In the genomic region with DNA sequence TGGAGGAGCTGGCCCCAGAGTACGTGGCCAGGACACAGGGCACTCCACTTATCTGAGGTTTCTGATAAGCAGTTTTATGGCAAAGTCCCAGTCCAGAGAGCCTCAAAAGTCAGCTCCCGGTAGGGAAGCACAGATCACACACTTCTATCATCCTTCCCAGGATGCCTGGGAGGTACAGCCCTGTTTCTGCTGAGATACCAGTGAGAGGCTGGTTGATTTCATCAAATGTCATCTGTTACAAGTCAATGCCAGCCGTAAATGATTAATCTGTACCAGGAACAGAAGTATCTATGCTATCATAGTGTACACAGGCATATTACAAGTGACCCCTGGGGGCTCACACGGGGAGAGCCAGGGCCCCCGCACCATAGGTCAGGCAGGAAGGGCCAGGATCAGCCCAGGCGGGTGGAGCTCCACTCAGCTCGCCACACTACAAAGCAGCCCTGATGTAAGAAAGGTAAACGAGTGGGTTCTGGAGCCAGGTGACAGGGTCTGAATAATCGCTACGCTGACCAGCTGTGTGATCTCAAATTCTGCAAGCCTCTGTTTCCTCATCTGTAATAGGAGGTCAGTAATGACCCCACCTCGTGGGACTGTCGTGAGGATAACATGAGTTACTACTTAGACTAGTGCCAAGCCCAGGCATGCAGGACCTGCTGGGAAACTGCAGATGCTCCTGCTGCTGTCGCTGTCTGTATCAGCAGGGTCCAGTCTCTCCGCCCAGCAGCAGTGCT, we compare ENCODE assay signal across 1 cellular context.
TF ChIP-seq lines count a peak whose summit lies in the region.

No MANE protein-coding gene starts in this region.

TF ChIP-seq in H1, 55 proteins besides CTCF, POLR2A, EP300 and RAD21:
- TF ChIP-seq SP4 (IDR thresholded peaks at IDR 0.05; ENCODE audit: low read length) (no peak), ZNF274 (IDR thresholded peaks at IDR 0.05; ENCODE audit: borderline replicate concordance, extremely low read depth, low read length) (no peak), FOSL1 (IDR thresholded peaks at IDR 0.05; ENCODE audit: insufficient read depth, low read depth, low read length) (no peak), BRCA1 (IDR thresholded peaks at IDR 0.05; ENCODE audit: low read depth, low read length) (no peak), BACH1 (IDR thresholded peaks at IDR 0.05; ENCODE audit: low read length) (no peak), KDM4A (IDR thresholded peaks at IDR 0.05; ENCODE audit: low read depth, low read length, severe bottlenecking) (no peak), CBX5 (IDR thresholded peaks at IDR 0.05; ENCODE audit: low read depth, low read length) (no peak), TBP (IDR thresholded peaks at IDR 0.05; ENCODE audit: low read depth, low read length) (no peak), MAFK (IDR thresholded peaks at IDR 0.05; ENCODE audit: low read depth, low read length) (no peak), RNF2 (IDR thresholded peaks at IDR 0.05; ENCODE audit: borderline replicate concordance, low read depth, low read length, missing control alignments, poor library complexity, severe bottlenecking) (no peak)
- TF ChIP-seq, protein P1, sequence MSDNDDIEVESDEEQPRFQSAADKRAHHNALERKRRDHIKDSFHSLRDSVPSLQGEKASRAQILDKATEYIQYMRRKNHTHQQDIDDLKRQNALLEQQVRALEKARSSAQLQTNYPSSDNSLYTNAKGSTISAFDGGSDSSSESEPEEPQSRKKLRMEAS (IDR thresholded peaks at IDR 0.05) = no peak
